In the genomic region with DNA sequence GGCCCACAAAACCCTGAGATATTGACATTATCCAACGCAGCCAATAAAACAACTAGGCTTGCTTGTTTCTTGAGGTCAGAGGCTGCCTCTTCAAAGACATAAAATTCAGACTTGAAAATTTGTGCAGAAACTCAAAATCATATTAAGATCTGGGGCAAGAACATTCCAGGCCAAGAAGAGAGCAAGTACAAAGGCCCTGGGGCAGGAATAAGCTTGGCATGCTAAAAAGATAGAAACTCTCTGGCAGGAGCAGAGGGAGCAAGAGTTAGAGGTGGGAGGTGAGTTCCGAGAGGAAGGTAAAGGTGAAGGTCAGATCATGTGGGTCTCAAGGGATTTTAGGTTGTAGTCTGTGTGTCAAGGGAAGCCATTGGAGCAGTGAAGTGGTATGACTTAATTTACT, we compare ENCODE assay signal across 28 cellular contexts.
"Had no signal": no experiment of that assay in that cellular context is flagged by ENCODE, and none has a peak within 500 bp of the region (broad histone marks: within the 10 kb centered on the region; RNA-seq: fewer than 3 reads in every experiment).

No MANE protein-coding gene starts in this region.

- ATAC-seq: natural killer cell; psoas muscle; right cardiac atrium; right lobe of liver; stimulated activated effector memory CD8-positive, alpha-beta T cell treated with anti-CD3 and anti-CD28 coated beads, Interleukin-12 subunit alpha, Interleukin-12 subunit beta, amount 100 ng/mL, for 72 hours; stimulated activated naive B cell treated with anti-CD40 and anti-IgM and Interleukin-4, amounts not matched to agents 10 μg/mL and 1 μg/mL and 100 μg/mL, for 72 hours; upper lobe of right lung had no signal

- H3K36me3 ChIP-seq: neural progenitor cell, ovary, right lobe of liver, sigmoid colon, stomach, thoracic aorta, thyroid gland, tibial nerve, upper lobe of right lung, uterus had no signal

- H3K27me3 ChIP-seq: neural progenitor cell, ovary, right lobe of liver, sigmoid colon, thyroid gland, uterus had no signal

- H3K4me3 ChIP-seq: neural progenitor cell, ovary, psoas muscle, right lobe of liver, sigmoid colon, stomach, thoracic aorta, thyroid gland, tibial nerve, upper lobe of right lung, uterus had no signal

- H3K4me1 Mint-ChIP-seq: natural killer cell; stimulated activated effector memory CD8-positive, alpha-beta T cell treated with anti-CD3 and anti-CD28 coated beads, Interleukin-12 subunit alpha, Interleukin-12 subunit beta, amount 100 ng/mL, for 72 hours had no signal

- H3K27me3 Mint-ChIP-seq: type B pancreatic cell had no signal

- H3K4me1 ChIP-seq: parathyroid adenoma, psoas muscle, right lobe of liver, upper lobe of right lung, uterus had no signal

- H3K27ac ChIP-seq: neural progenitor cell, ovary, parathyroid adenoma, psoas muscle, right lobe of liver, sigmoid colon, stomach, thoracic aorta, thyroid gland, tibial nerve, upper lobe of right lung, uterus had no signal

- H3K9me3 ChIP-seq: ovary, psoas muscle, right lobe of liver, sigmoid colon, thoracic aorta, thyroid gland, tibial nerve, upper lobe of right lung, uterus had no signal

- H3K36me3 Mint-ChIP-seq: natural killer cell; neural progenitor cell; stimulated activated effector memory CD8-positive, alpha-beta T cell treated with anti-CD3 and anti-CD28 coated beads, Interleukin-12 subunit alpha, Interleukin-12 subunit beta, amount 100 ng/mL, for 72 hours; stimulated activated naive B cell treated with anti-CD40 and anti-IgM and Interleukin-4, amounts not matched to agents 10 μg/mL and 1 μg/mL and 100 μg/mL, for 72 hours; type B pancreatic cell had no signal

- DNase-seq: natural killer cell; occipital lobe; ovary; posterior cingulate gyrus; psoas muscle; right cardiac atrium; right lobe of liver; sigmoid colon; small intestine; stimulated activated CD4-positive, alpha-beta T cell treated with anti-CD3 and anti-CD28 coated beads, Interleukin-15, amount 100 ng/mL, for 24 hours; stimulated activated CD4-positive, alpha-beta T cell treated with anti-CD3 and anti-CD28 coated beads, Interleukin-2, amount 100 ng/mL, for 24 hours; stimulated activated CD4-positive, alpha-beta T cell treated with anti-CD3 and anti-CD28 coated beads, Interleukin-2, amount 100 ng/mL, for 48 hours; stimulated activated CD4-positive, alpha-beta T cell treated with anti-CD3 and anti-CD28 coated beads, Interleukin-4, amount 100 ng/mL, for 24 hours; stimulated activated naive B cell treated with anti-CD40 and anti-IgM and Interleukin-4, amounts not matched to agents 10 μg/mL and 1 μg/mL and 100 μg/mL, for 72 hours; stimulated activated naive CD4-positive, alpha-beta T cell treated with Interleukin-2 at 50 U/mL for 16 hours; stomach; thyroid gland; upper lobe of right lung; uterus had no signal

- H3K4me3 Mint-ChIP-seq: natural killer cell; nephron; neural progenitor cell; stimulated activated effector memory CD8-positive, alpha-beta T cell treated with anti-CD3 and anti-CD28 coated beads, Interleukin-12 subunit alpha, Interleukin-12 subunit beta, amount 100 ng/mL, for 72 hours; stimulated activated naive B cell treated with anti-CD40 and anti-IgM and Interleukin-4, amounts not matched to agents 10 μg/mL and 1 μg/mL and 100 μg/mL, for 72 hours; stimulated activated naive CD8-positive, alpha-beta T cell treated with anti-CD3 and anti-CD28 coated beads, Interleukin-15, Interleukin-2, amounts not matched to agents 100 ng/mL and 50 ng/mL, for 24 hours; type B pancreatic cell had no signal

- H3K27ac Mint-ChIP-seq: natural killer cell; nephron; neural progenitor cell; progenitor cell of endocrine pancreas; stimulated activated effector memory CD8-positive, alpha-beta T cell treated with anti-CD3 and anti-CD28 coated beads, Interleukin-12 subunit alpha, Interleukin-12 subunit beta, amount 100 ng/mL, for 72 hours; stimulated activated naive B cell treated with anti-CD40 and anti-IgM and Interleukin-4, amounts not matched to agents 10 μg/mL and 1 μg/mL and 100 μg/mL, for 72 hours; stimulated activated naive CD8-positive, alpha-beta T cell treated with anti-CD3 and anti-CD28 coated beads, Interleukin-15, Interleukin-2, amounts not matched to agents 100 ng/mL and 50 ng/mL, for 24 hours; type B pancreatic cell had no signal
